ENCODE assay signal across 8 cellular contexts in the genomic region with DNA sequence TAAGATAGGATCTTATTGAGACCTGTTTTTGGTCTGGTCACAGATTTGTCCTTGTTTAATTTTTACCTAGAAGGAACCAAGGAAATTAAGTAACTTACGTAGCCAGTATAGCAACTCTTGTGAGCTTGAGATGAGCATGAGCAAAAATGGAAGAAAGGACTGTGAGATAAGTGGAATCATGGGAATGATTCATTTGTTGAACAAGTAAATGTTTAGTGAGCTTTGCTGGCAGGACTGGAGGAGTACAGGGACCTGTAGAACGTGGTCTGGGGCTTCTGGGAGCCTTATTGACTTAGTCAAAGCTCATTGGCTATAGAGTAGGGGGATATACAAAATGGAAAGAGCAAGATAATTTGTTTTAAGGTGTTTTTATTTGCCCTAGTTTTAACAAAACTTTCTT. TPM values are rescaled to one million over a fixed set of nuclear protein-coding genes. Genes with fewer than 3 reads are reported as not detected.
A peak's percentile ranks its signal among the peaks of the same experiment; 100 is the strongest.
DNase-seq lines count a peak whose midpoint lies in the region; ATAC-seq and TF ChIP-seq lines count a peak whose summit lies in the region.

No MANE protein-coding gene starts in this region.

- POLR2A ChIA-PET in naive thymus-derived CD8-positive, alpha-beta T cell (lab: Charles Lee), result no interaction called here

- peaks cover 67% of the 10 kb centered on the region for H3K4me1 ChIP-seq in Loucy (ENCODE audit: insufficient read depth, low read length, poor library complexity, severe bottlenecking)

- ATAC-seq in naive thymus-derived CD8-positive, alpha-beta T cell, result no peak
- no peak for ATAC-seq in omental fat pad (ENCODE audit: low FRiP score)
- ATAC-seq in HG03457 (IDR thresholded peaks at IDR 0.05; ENCODE audit: unreplicated experiment), result no peak

- H3K36me3 Mint-ChIP-seq in naive thymus-derived CD8-positive, alpha-beta T cell, result no peaks in the 10 kb centered on the region

- peak overlapping the region; percentile 83 for H3K9ac ChIP-seq in Loucy (ENCODE audit: low read depth, low read length, poor library complexity, severe bottlenecking)

- H3K9me3 Mint-ChIP-seq in naive thymus-derived CD8-positive, alpha-beta T cell, result no peaks in the 10 kb centered on the region

- no peaks in the 10 kb centered on the region for H3K27me3 ChIP-seq in Loucy (ENCODE audit: insufficient read depth, low read length, poor library complexity, severe bottlenecking)

- no peaks in the 10 kb centered on the region for H3K27me3 Mint-ChIP-seq in naive thymus-derived CD8-positive, alpha-beta T cell

- no peak overlapping the region for H2AFZ ChIP-seq in Loucy (ENCODE audit: low read length)

- H4K20me1 ChIP-seq in Loucy (ENCODE audit: insufficient read depth, low read length, poor library complexity, severe bottlenecking), result peaks cover 78% of the 10 kb centered on the region

- H3K4me3 Mint-ChIP-seq in naive thymus-derived CD8-positive, alpha-beta T cell, result peak overlapping the region in 9 of 10 donors; percentile 45 to 99 (median 85)

- H3F3A ChIP-seq in Loucy (ENCODE audit: low read depth), result no peaks in the 10 kb centered on the region

- in situ Hi-C loops in Caki2 (cut with HindIII; ENCODE audit: low pct_unique_long_range_greater_than_20kb, low sequenced_read_pairs), result no loop called here

- peak overlapping the region; percentile 93 for H3K4me3 ChIP-seq in Loucy (ENCODE audit: low read length, poor library complexity, severe bottlenecking)
- peak overlapping the region; percentile 97 for H3K4me3 ChIP-seq in choroid plexus epithelial cell (ENCODE audit: low read depth, low read length)

- peak overlapping the region in 8 of 10 donors; percentile 1 to 98 (median 37) for H3K27ac Mint-ChIP-seq in naive thymus-derived CD8-positive, alpha-beta T cell

- peaks cover 32 to 84% (median 67%) of the 10 kb centered on the region in 4 donors for H3K4me1 Mint-ChIP-seq in naive thymus-derived CD8-positive, alpha-beta T cell

- H3K36me3 ChIP-seq in Loucy (ENCODE audit: insufficient read depth, low read length), result no peaks in the 10 kb centered on the region

- H3K9me2 ChIP-seq in Loucy (replicated peaks; ENCODE audit: low read depth, low read length), result no peaks in the 10 kb centered on the region

- no peaks in the 10 kb centered on the region for H3K9me3 ChIP-seq in Loucy (ENCODE audit: insufficient read depth, low read depth, low read length)

- DNase-seq in Caki2 (ENCODE audit: low read depth) (peak; percentile 64), choroid plexus epithelial cell (ENCODE audit: low read depth) (peak; percentile 53), GM19240 (ENCODE audit: insufficient read length, low spot score) (no peak), omental fat pad (ENCODE audit: low spot score) (no peak)
- no peak for DNase-seq in naive thymus-derived CD8-positive, alpha-beta T cell
- no peak for DNase-seq in activated naive CD4-positive, alpha-beta T cell treated with anti-CD3 and anti-CD28 coated beads, Interleukin-2, amount 50 U/mL, for 16 hours

- peaks cover 79% of the 10 kb centered on the region for H3K79me2 ChIP-seq in Loucy (ENCODE audit: insufficient read depth, low read length)

- no peak for TF ChIP-seq CTCF in Loucy (conservative IDR thresholded peaks at IDR 0.05; ENCODE audit: low read length)
- TF ChIP-seq CTCF in choroid plexus epithelial cell (conservative IDR thresholded peaks at IDR 0.05; ENCODE audit: low read depth, low read length), result no peak
- no peak for TF ChIP-seq CTCF in omental fat pad (IDR thresholded peaks at IDR 0.05)

- peak overlapping the region; percentile 99 for H3K4me2 ChIP-seq in Loucy (ENCODE audit: low read depth, low read length, poor library complexity, severe bottlenecking)

RNA-seq across cellular contexts. Expression of a gene that starts 3.0 kb away (rescaled TPM):
- total RNA-seq in Caki2 (2014; rRNA removed; shearing (Covaris generic); ENCODE audit: low replicate concordance), result 103 and 140 TPM in 2 replicates
- 10 to 100 TPM; 48.1 to 62.5 TPM for total RNA-seq in naive thymus-derived CD8-positive, alpha-beta T cell
- 10 to 100 TPM in 2 of 3 donors, 1 to 10 TPM in 1; 6.9 to 17.9 (median 14.4) TPM for polyA plus RNA-seq in naive thymus-derived CD8-positive, alpha-beta T cell
- 100 to 1,000 TPM in 2 of 4 donors, 10 to 100 TPM in 2; 70.3 to 123 (median 101) TPM for total RNA-seq in omental fat pad

Comparison
In these comparisons a context has a peak if more than half of its experiments do, and no peak if none do; other contexts are left out.
1. DNase-seq: peak in Caki2 (single experiment) and choroid plexus epithelial cell (single experiment); none in naive thymus-derived CD8-positive, alpha-beta T cell (0 of 10), GM19240 (single experiment), omental fat pad (single experiment) and activated naive CD4-positive, alpha-beta T cell treated with anti-CD3 and anti-CD28 coated beads, Interleukin-2, amount 50 U/mL, for 16 hours (single experiment).